ENCODE assay signal across 11 cellular contexts in the genomic region with DNA sequence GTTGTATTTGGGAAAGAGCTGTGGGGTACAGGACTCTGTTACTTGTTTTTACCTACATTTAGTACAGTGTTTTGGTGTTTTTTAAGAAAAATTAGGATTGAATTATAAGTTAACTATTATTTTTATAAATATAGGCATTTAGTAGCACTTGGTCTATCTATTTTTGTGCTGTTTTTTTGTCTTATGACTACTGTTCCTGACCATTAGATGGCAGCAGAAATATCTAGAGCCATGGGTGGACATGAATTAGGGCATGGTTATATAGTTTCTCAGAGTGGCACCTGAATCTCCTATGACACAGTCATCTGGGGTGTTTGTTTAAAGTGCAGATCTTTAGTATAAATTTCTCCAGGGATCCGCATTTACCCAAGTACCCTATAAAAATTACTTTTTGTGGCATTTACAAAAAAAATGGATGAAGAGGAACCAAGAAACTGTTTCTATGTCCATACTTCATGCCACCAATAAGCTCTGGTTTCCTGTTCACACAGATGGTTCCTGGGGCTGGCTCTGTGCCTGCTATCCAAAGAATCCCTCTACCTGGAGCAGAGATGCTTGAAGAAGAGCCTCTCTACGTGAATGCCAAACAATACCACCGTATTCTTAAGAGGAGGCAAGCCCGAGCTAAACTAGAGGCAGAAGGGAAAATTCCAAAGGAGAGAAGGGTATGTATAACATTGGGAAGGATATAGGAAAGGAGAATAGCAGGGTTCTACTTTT. TPM values are rescaled to one million over a fixed set of nuclear protein-coding genes. Genes with fewer than 3 reads are reported as not detected.
DNase-seq lines count a peak whose midpoint lies in the region; ATAC-seq and TF ChIP-seq lines count a peak whose summit lies in the region.
"Had no signal": no experiment of that assay in that cellular context is flagged by ENCODE, and none has a peak within 500 bp of the region (broad histone marks: within the 10 kb centered on the region; RNA-seq: fewer than 3 reads in every experiment).

No MANE protein-coding gene starts in this region.

- 92 to 96% methylated on average over 4 of the region's 4 CpGs for WGBS in aorta, 2 donors

- no peaks in the 10 kb centered on the region for H3K27me3 Mint-ChIP-seq in activated T-helper 1 cell treated with anti-CD3 and anti-CD28 coated beads, Interleukin-12 subunit alpha, Interleukin-12 subunit beta, Interleukin-2, Interleukin-4 antibody, amounts not matched to agents 30 ng/mL and 10 ng/mL and 1 ng/mL, durations not matched to agents 14 hours and 24 hours and 36 hours (ENCODE audit: insufficient read depth)
- H3K27me3 Mint-ChIP-seq: activated CD4-positive, alpha-beta T cell treated with anti-CD3 and anti-CD28 coated beads, Interleukin-2, amount 10 ng/mL, durations not matched to agents 24 days and 14 days had no signal

- H3K4me1 Mint-ChIP-seq in activated T-helper 1 cell treated with anti-CD3 and anti-CD28 coated beads, Interleukin-12 subunit alpha, Interleukin-12 subunit beta, Interleukin-2, Interleukin-4 antibody, amounts not matched to agents 30 ng/mL and 10 ng/mL and 1 ng/mL, durations not matched to agents 14 hours and 24 hours and 36 hours (ENCODE audit: low read depth) = peaks cover 10% of the 10 kb centered on the region
- H3K4me1 Mint-ChIP-seq: stimulated activated effector memory CD8-positive, alpha-beta T cell treated with anti-CD3 and anti-CD28 coated beads, Interleukin-12 subunit alpha, Interleukin-12 subunit beta, amount 100 ng/mL, for 72 hours had no signal

- H3K27ac Mint-ChIP-seq in activated T-helper 1 cell treated with anti-CD3 and anti-CD28 coated beads, Interleukin-12 subunit alpha, Interleukin-12 subunit beta, Interleukin-2, Interleukin-4 antibody, amounts not matched to agents 30 ng/mL and 10 ng/mL and 1 ng/mL, durations not matched to agents 14 hours and 24 hours and 36 hours = no peak overlapping the region
- H3K27ac Mint-ChIP-seq: activated CD4-positive, alpha-beta T cell treated with anti-CD3 and anti-CD28 coated beads, Interleukin-2, amount 10 ng/mL, durations not matched to agents 24 days and 14 days; stimulated activated effector memory CD8-positive, alpha-beta T cell treated with anti-CD3 and anti-CD28 coated beads, Interleukin-12 subunit alpha, Interleukin-12 subunit beta, amount 100 ng/mL, for 72 hours had no signal

- H3K27me3 ChIP-seq in H7 (ENCODE audit: control insufficient read depth, insufficient read depth, low read length) (no peaks in the 10 kb centered on the region), aorta (ENCODE audit: control insufficient read depth in 1 of 2, insufficient read depth in 2 of 2, low read length in 1 of 2) (no peaks in the 10 kb centered on the region)

- H3K9me3 Mint-ChIP-seq in activated T-helper 1 cell treated with anti-CD3 and anti-CD28 coated beads, Interleukin-12 subunit alpha, Interleukin-12 subunit beta, Interleukin-2, Interleukin-4 antibody, amounts not matched to agents 30 ng/mL and 10 ng/mL and 1 ng/mL, durations not matched to agents 14 hours and 24 hours and 36 hours = no peaks in the 10 kb centered on the region
- H3K9me3 Mint-ChIP-seq: activated CD4-positive, alpha-beta T cell treated with anti-CD3 and anti-CD28 coated beads, Interleukin-2, amount 10 ng/mL, durations not matched to agents 24 days and 14 days; stimulated activated effector memory CD8-positive, alpha-beta T cell treated with anti-CD3 and anti-CD28 coated beads, Interleukin-12 subunit alpha, Interleukin-12 subunit beta, amount 100 ng/mL, for 72 hours had no signal

- no peak overlapping the region for H3K27ac ChIP-seq in aorta (ENCODE audit: low read depth in 1 of 2, low read length in 2 of 2)

- peak; percentile 10 for DNase-seq in COR-L47 (lab: John Stamatoyannopoulos, UW)
- peak; percentile 22 for DNase-seq in H7
- DNase-seq in kidney glomerular epithelial cell (lab: John Stamatoyannopoulos, UW) = peak; percentile 19
- no peak for DNase-seq in activated CD4-positive, CD25-positive, alpha-beta regulatory T cell treated with anti-CD3 and anti-CD28 coated beads, Interleukin-2, amount 50 U/mL, for 72 hours
- no peak for DNase-seq in aorta
- DNase-seq in activated T-helper 1 cell treated with anti-CD3 and anti-CD28 coated beads, Interleukin-12 subunit alpha, Interleukin-12 subunit beta, Interleukin-2, Interleukin-4 antibody, amounts not matched to agents 30 ng/mL and 10 ng/mL and 1 ng/mL, durations not matched to agents 14 hours and 24 hours and 36 hours (ENCODE audit: low spot score) = no peak
- DNase-seq: activated CD4-positive, alpha-beta T cell treated with anti-CD3 and anti-CD28 coated beads, Interleukin-2, amount 10 ng/mL, durations not matched to agents 24 days and 14 days; kidney had no signal

- H3K36me3 ChIP-seq in H7 (replicated peaks; ENCODE audit: control insufficient read depth, insufficient read depth, low read length) (peaks cover 57% of the 10 kb centered on the region), aorta (ENCODE audit: control insufficient read depth in 1 of 2, insufficient read depth in 2 of 2, low read length in 1 of 2) (peaks cover 9 to 11% of the 10 kb centered on the region in 2 donors)

- H3K4me3 ChIP-seq in H7 (ENCODE audit: insufficient read depth, low read depth, low read length) = no peak overlapping the region
- no peak overlapping the region for H3K4me3 ChIP-seq in aorta (ENCODE audit: low read length in 2 of 2)

- no peaks in the 10 kb centered on the region for H3K9me3 ChIP-seq in aorta (ENCODE audit: control insufficient read depth, low read length)

- H3K36me3 Mint-ChIP-seq in activated T-helper 1 cell treated with anti-CD3 and anti-CD28 coated beads, Interleukin-12 subunit alpha, Interleukin-12 subunit beta, Interleukin-2, Interleukin-4 antibody, amounts not matched to agents 30 ng/mL and 10 ng/mL and 1 ng/mL, durations not matched to agents 14 hours and 24 hours and 36 hours (ENCODE audit: low read depth) = peaks cover 59% of the 10 kb centered on the region

- H3K4me1 ChIP-seq in aorta (ENCODE audit: control insufficient read depth in 1 of 2, insufficient read depth in 2 of 2, low read length in 2 of 2) = peaks cover 0 to 3% of the 10 kb centered on the region in 2 donors

- intact Hi-C loops in aorta (cut with DNase I) = no loop called here
- intact Hi-C loops in activated T-helper 1 cell treated with anti-CD3 and anti-CD28 coated beads, Interleukin-12 subunit alpha, Interleukin-12 subunit beta, Interleukin-2, Interleukin-4 antibody, amounts not matched to agents 30 ng/mL and 10 ng/mL and 1 ng/mL, durations not matched to agents 14 hours and 24 hours and 36 hours (cut with micrococcal nuclease) = loop anchor here (1.0 kb wide), 2 partner anchors 90 to 226 kb away; no protein-coding TSS in a partner anchor

- H3K4me3 Mint-ChIP-seq in activated T-helper 1 cell treated with anti-CD3 and anti-CD28 coated beads, Interleukin-12 subunit alpha, Interleukin-12 subunit beta, Interleukin-2, Interleukin-4 antibody, amounts not matched to agents 30 ng/mL and 10 ng/mL and 1 ng/mL, durations not matched to agents 14 hours and 24 hours and 36 hours = no peak overlapping the region
- H3K4me3 Mint-ChIP-seq: activated CD4-positive, alpha-beta T cell treated with anti-CD3 and anti-CD28 coated beads, Interleukin-2, amount 10 ng/mL, durations not matched to agents 24 days and 14 days; stimulated activated effector memory CD8-positive, alpha-beta T cell treated with anti-CD3 and anti-CD28 coated beads, Interleukin-12 subunit alpha, Interleukin-12 subunit beta, amount 100 ng/mL, for 72 hours had no signal

- ATAC-seq in SK-N-SH treated with all-trans-retinoic acid at 6 μM for 48 hours (peak; percentile 77), GM21360 (IDR thresholded peaks at IDR 0.05; ENCODE audit: unreplicated experiment) (no peak), aorta (ENCODE audit: low FRiP score) (no peak)
- ATAC-seq: stimulated activated effector memory CD8-positive, alpha-beta T cell treated with anti-CD3 and anti-CD28 coated beads, Interleukin-12 subunit alpha, Interleukin-12 subunit beta, amount 100 ng/mL, for 72 hours had no signal

TF ChIP-seq in SK-N-SH treated with all-trans-retinoic acid at 6 μM for 48 hours, 23 proteins besides CTCF, POLR2A, EP300 and RAD21:
- TF ChIP-seq ZNF8 (CRISPR knock-in tag; IDR thresholded peaks at IDR 0.05) = no peak
- TF ChIP-seq ZFP30 (CRISPR knock-in tag; IDR thresholded peaks at IDR 0.05) = no peak
- no peak for TF ChIP-seq CSDC2 (CRISPR knock-in tag; IDR thresholded peaks at IDR 0.05)
- TF ChIP-seq PPARA (CRISPR knock-in tag; IDR thresholded peaks at IDR 0.05; ENCODE audit: borderline replicate concordance) = no peak
- TF ChIP-seq TCF4 (CRISPR knock-in tag; IDR thresholded peaks at IDR 0.05; ENCODE audit: borderline replicate concordance) = no peak

RNA-seq across cellular contexts. Expression of a gene that starts 19.8 kb away (rescaled TPM):
- 12.1 and 20.0 TPM in 2 replicates for total RNA-seq in H7 (2014; rRNA removed; shearing (Covaris generic))
- total RNA-seq in aorta = 10 to 100 TPM; 13.3 to 18.6 TPM
- 1 to 10 TPM; 5.6 to 6.7 TPM for polyA plus RNA-seq in aorta
- 29.6 and 30.1 TPM in 2 replicates for total RNA-seq in activated T-helper 1 cell treated with anti-CD3 and anti-CD28 coated beads, Interleukin-12 subunit alpha, Interleukin-12 subunit beta, Interleukin-2, Interleukin-4 antibody, amounts not matched to agents 30 ng/mL and 10 ng/mL and 1 ng/mL, durations not matched to agents 14 hours and 24 hours and 36 hours

RNA-seq across cellular contexts. Expression of a gene that starts 20.4 kb away (rescaled TPM):
- total RNA-seq in H7 (2014; rRNA removed; shearing (Covaris generic)) = 15.3 and 23.2 TPM in 2 replicates
- total RNA-seq in aorta = 10 to 100 TPM; 11.3 to 15.0 TPM
- polyA plus RNA-seq in aorta = 10 to 100 TPM; 21.7 to 38.1 TPM
- 26.8 and 30.4 TPM in 2 replicates for total RNA-seq in activated T-helper 1 cell treated with anti-CD3 and anti-CD28 coated beads, Interleukin-12 subunit alpha, Interleukin-12 subunit beta, Interleukin-2, Interleukin-4 antibody, amounts not matched to agents 30 ng/mL and 10 ng/mL and 1 ng/mL, durations not matched to agents 14 hours and 24 hours and 36 hours

RNA-seq across cellular contexts. Expression of a gene that starts 39.6 kb away (rescaled TPM):
- total RNA-seq in H7 (2014; rRNA removed; shearing (Covaris generic)) = 0.14 TPM in 1 of 2 replicates, not detected in the other
- not detected for total RNA-seq in aorta
- not detected for polyA plus RNA-seq in aorta
- not detected in 2 replicates for total RNA-seq in activated T-helper 1 cell treated with anti-CD3 and anti-CD28 coated beads, Interleukin-12 subunit alpha, Interleukin-12 subunit beta, Interleukin-2, Interleukin-4 antibody, amounts not matched to agents 30 ng/mL and 10 ng/mL and 1 ng/mL, durations not matched to agents 14 hours and 24 hours and 36 hours
- total RNA-seq: activated CD4-positive, alpha-beta T cell treated with anti-CD3 and anti-CD28 coated beads, Interleukin-2, amount 10 ng/mL, durations not matched to agents 24 days and 14 days; kidney had no signal

RNA-seq across cellular contexts. Expression of a gene that starts 50.3 kb away (rescaled TPM):
- not detected in 2 replicates for total RNA-seq in H7 (2014; rRNA removed; shearing (Covaris generic))
- total RNA-seq in aorta = not detected
- not detected for polyA plus RNA-seq in aorta
- not detected in 2 replicates for total RNA-seq in activated T-helper 1 cell treated with anti-CD3 and anti-CD28 coated beads, Interleukin-12 subunit alpha, Interleukin-12 subunit beta, Interleukin-2, Interleukin-4 antibody, amounts not matched to agents 30 ng/mL and 10 ng/mL and 1 ng/mL, durations not matched to agents 14 hours and 24 hours and 36 hours
- total RNA-seq: activated CD4-positive, alpha-beta T cell treated with anti-CD3 and anti-CD28 coated beads, Interleukin-2, amount 10 ng/mL, durations not matched to agents 24 days and 14 days had no signal

RNA-seq across cellular contexts. Expression of a gene that starts 53.6 kb away (rescaled TPM):
- total RNA-seq in H7 (2014; rRNA removed; shearing (Covaris generic)) = 4.2 and 4.3 TPM in 2 replicates
- total RNA-seq in aorta = 1 to 10 TPM in 1 of 2 donors, under 1 TPM in 1; 0.75 to 1.4 TPM
- polyA plus RNA-seq in aorta = 1 to 10 TPM in 1 of 2 donors, under 1 TPM in 1; 0.72 to 1.3 TPM
- total RNA-seq in activated T-helper 1 cell treated with anti-CD3 and anti-CD28 coated beads, Interleukin-12 subunit alpha, Interleukin-12 subunit beta, Interleukin-2, Interleukin-4 antibody, amounts not matched to agents 30 ng/mL and 10 ng/mL and 1 ng/mL, durations not matched to agents 14 hours and 24 hours and 36 hours = 0.93 and 0.99 TPM in 2 replicates

Comparison
In these comparisons a context has a peak if more than half of its experiments do, and no peak if none do; other contexts are left out.
1. DNase-seq: peak in COR-L47 (single experiment), H7 (single experiment) and kidney glomerular epithelial cell (single experiment); none in activated CD4-positive, CD25-positive, alpha-beta regulatory T cell treated with anti-CD3 and anti-CD28 coated beads, Interleukin-2, amount 50 U/mL, for 72 hours (single experiment), aorta (0 of 2) and activated T-helper 1 cell treated with anti-CD3 and anti-CD28 coated beads, Interleukin-12 subunit alpha, Interleukin-12 subunit beta, Interleukin-2, Interleukin-4 antibody, amounts not matched to agents 30 ng/mL and 10 ng/mL and 1 ng/mL, durations not matched to agents 14 hours and 24 hours and 36 hours (single experiment).